Comparison of ENCODE assay signal across 23 cellular contexts in the genomic region with DNA sequence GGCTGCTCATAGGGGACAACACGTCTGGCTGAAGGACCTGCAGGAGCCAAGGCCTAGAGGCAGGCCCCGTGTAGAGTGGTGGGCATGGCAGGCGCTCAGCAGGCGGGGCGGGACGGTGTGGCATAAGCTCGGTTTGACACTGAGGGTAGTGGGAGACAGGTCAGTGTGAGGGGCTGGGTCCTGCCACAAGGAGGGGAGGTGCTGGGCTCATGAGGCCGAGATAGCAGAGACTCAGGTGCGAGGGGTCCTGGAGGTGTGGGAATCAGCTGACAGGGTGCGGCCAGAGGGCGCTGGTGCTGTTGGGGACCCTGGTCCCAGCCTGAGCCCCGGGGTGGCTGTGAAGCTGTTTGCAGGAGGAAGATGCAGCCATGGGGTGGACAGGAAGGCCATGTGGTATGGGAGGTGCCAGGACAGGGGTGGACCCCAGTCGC. TPM values are rescaled to one million over a fixed set of nuclear protein-coding genes. Genes with fewer than 3 reads are reported as not detected.
DNase-seq lines count a peak whose midpoint lies in the region; ATAC-seq, FAIRE-seq and TF ChIP-seq lines count a peak whose summit lies in the region.
"Had no signal": no experiment of that assay in that cellular context is flagged by ENCODE, and none has a peak within 500 bp of the region (broad histone marks: within the 10 kb centered on the region; RNA-seq: fewer than 3 reads in every experiment).

No MANE protein-coding gene starts in this region.

- no peak overlapping the region for H3K4me3 Mint-ChIP-seq in activated T-cell treated with anti-CD3 and anti-CD28 coated beads, Interleukin-2, amount 50 U/mL, for 4 hours

- H3K36me3 Mint-ChIP-seq in activated T-cell treated with anti-CD3 and anti-CD28 coated beads, Interleukin-2, amount 50 U/mL, for 4 hours (ENCODE audit: insufficient read depth) = no peaks in the 10 kb centered on the region

- FAIRE-seq in kidney (lab: Jason Lieb, UNC) = no peak
- FAIRE-seq: A204.1, D721Med, H54, RCC 7860 had no signal

- ATAC-seq in Right ventricle myocardium inferior = no peak
- ATAC-seq in heart right ventricle = no peak
- no peak for ATAC-seq in upper lobe of left lung (ENCODE audit: low FRiP score in 2 of 2)
- ATAC-seq in activated T-cell treated with anti-CD3 and anti-CD28 coated beads, Interleukin-2, amount 50 U/mL, for 4 hours = no peak

- WGBS in heart right ventricle, 2 donors = 83 to 84% methylated on average over 13 of the region's 13 CpGs
- WGBS in upper lobe of left lung, 2 donors = 86 to 87% methylated on average over 13 of the region's 13 CpGs

- H3K4me3 ChIP-seq in heart right ventricle (no peak overlapping the region), H7 (ENCODE audit: insufficient read depth, low read depth, low read length) (no peak overlapping the region), kidney (ENCODE audit: low read length in 2 of 2) (no peak overlapping the region), upper lobe of left lung (no peak overlapping the region)

- H3K27me3 ChIP-seq in heart right ventricle = peaks cover 0 to 5% (median 0%) of the 10 kb centered on the region in 7 donors
- H3K27me3 ChIP-seq in H7 (ENCODE audit: control insufficient read depth, insufficient read depth, low read length) = no peaks in the 10 kb centered on the region
- no peaks in the 10 kb centered on the region for H3K27me3 ChIP-seq in upper lobe of left lung

- intact Hi-C loops in Right ventricle myocardium inferior (cut with DNase I) = no loop called here
- intact Hi-C loops in heart right ventricle (cut with DNase I) = no loop called here
- intact Hi-C loops in kidney (cut with DNase I) = no loop called here
- intact Hi-C loops in posterior vena cava (cut with DNase I) = no loop called here

- no peaks in the 10 kb centered on the region for H3K4me1 Mint-ChIP-seq in activated T-cell treated with anti-CD3 and anti-CD28 coated beads, Interleukin-2, amount 50 U/mL, for 4 hours (ENCODE audit: low read depth)

- TF ChIP-seq EP300 in upper lobe of left lung (IDR thresholded peaks at IDR 0.05) = no peak

- H3K9me3 Mint-ChIP-seq in activated T-cell treated with anti-CD3 and anti-CD28 coated beads, Interleukin-2, amount 50 U/mL, for 4 hours = no peaks in the 10 kb centered on the region

- no peak for TF ChIP-seq POLR2A in upper lobe of left lung (IDR thresholded peaks at IDR 0.05)

- DNase-seq in Right ventricle myocardium inferior (ENCODE audit: missing footprints) (peak; percentile 41), heart right ventricle (no peak), H7 (peak; percentile 58), kidney (peak; percentile 46), posterior vena cava (ENCODE audit: low spot score) (peak; percentile 74), hippocampal formation (lab: John Stamatoyannopoulos, UW) (no peak), upper lobe of left lung (no peak)
- DNase-seq in activated T-cell treated with anti-CD3 and anti-CD28 coated beads, Interleukin-2, amount 50 U/mL, for 4 hours = no peak
- DNase-seq: DMS53, Karpas-422, NCI-H1417, NCI-H1694 treated with DMSO at 0.1 percent for 48 hours, NCI-H2081 treated with DMSO at 0.1 percent for 48 hours, NCI-H2171 treated with DMSO at 0.1 percent for 48 hours, NCI-H524 treated with DMSO at 0.1 percent for 48 hours, NCI-H82, OCI-M1 had no signal

- no peak for TF ChIP-seq CTCF in heart right ventricle (IDR thresholded peaks at IDR 0.05)
- no peak for TF ChIP-seq CTCF in kidney (IDR thresholded peaks at IDR 0.05; ENCODE audit: borderline replicate concordance, extremely low read depth, insufficient read depth)
- TF ChIP-seq CTCF in upper lobe of left lung (IDR thresholded peaks at IDR 0.05) = no peak

- peaks cover 2% of the 10 kb centered on the region for H3K27me3 Mint-ChIP-seq in activated T-cell treated with anti-CD3 and anti-CD28 coated beads, Interleukin-2, amount 50 U/mL, for 4 hours (ENCODE audit: low read depth)

- no peak overlapping the region for H3K9ac ChIP-seq in kidney (ENCODE audit: low read length in 2 of 2)

- H3K4me1 ChIP-seq in heart right ventricle (no peaks in the 10 kb centered on the region), kidney (ENCODE audit: control insufficient read depth in 1 of 2, insufficient read depth in 1 of 2, low read depth in 1 of 2, low read length in 2 of 2) (no peaks in the 10 kb centered on the region), upper lobe of left lung (no peaks in the 10 kb centered on the region)

- H3K36me3 ChIP-seq in heart right ventricle (no peaks in the 10 kb centered on the region), H7 (replicated peaks; ENCODE audit: control insufficient read depth, insufficient read depth, low read length) (no peaks in the 10 kb centered on the region), kidney (ENCODE audit: control insufficient read depth in 1 of 2, insufficient read depth in 2 of 2, low read length in 2 of 2) (no peaks in the 10 kb centered on the region), upper lobe of left lung (no peaks in the 10 kb centered on the region)

- H3K9me3 ChIP-seq in heart right ventricle (no peaks in the 10 kb centered on the region), kidney (ENCODE audit: control insufficient read depth in 1 of 2, low read length in 2 of 2) (no peaks in the 10 kb centered on the region), upper lobe of left lung (no peaks in the 10 kb centered on the region)

- H3K27ac ChIP-seq in heart right ventricle (no peak overlapping the region), kidney (ENCODE audit: low read depth in 2 of 2, low read length in 2 of 2) (no peak overlapping the region), upper lobe of left lung (no peak overlapping the region)
- H3K27ac ChIP-seq: C4-2B had no signal

RNA-seq across cellular contexts. Expression of gene SLC22A12, which starts 6.7 kb away (rescaled TPM):
- total RNA-seq in Right ventricle myocardium inferior (not detected), heart right ventricle (not detected), kidney (5.3 TPM), posterior vena cava (not detected), upper lobe of left lung (not detected)
- polyA plus RNA-seq in heart right ventricle (not detected), kidney (ENCODE audit: insufficient read depth, low read depth, low replicate concordance) (85.9 TPM)
- not detected in 2 replicates for total RNA-seq in H7 (2014; rRNA removed; shearing (Covaris generic))
- not detected for total RNA-seq in activated T-cell treated with anti-CD3 and anti-CD28 coated beads, Interleukin-2, amount 50 U/mL, for 4 hours
- total RNA-seq: MCF 10A had no signal

RNA-seq across cellular contexts. Expression of gene SLC22A11, which starts 41.9 kb away (rescaled TPM):
- total RNA-seq in Right ventricle myocardium inferior (not detected), heart right ventricle (not detected), kidney (9.4 TPM), posterior vena cava (under 1 TPM; 0.28 to 0.29 TPM), upper lobe of left lung (not detected)
- polyA plus RNA-seq in heart right ventricle (not detected), kidney (ENCODE audit: insufficient read depth, low read depth, low replicate concordance) (105 TPM)
- total RNA-seq in H7 (2014; rRNA removed; shearing (Covaris generic)) = 0.67 TPM in 1 of 2 replicates, not detected in the other
- total RNA-seq in activated T-cell treated with anti-CD3 and anti-CD28 coated beads, Interleukin-2, amount 50 U/mL, for 4 hours = not detected
- total RNA-seq: MCF 10A had no signal

Comparison
In these comparisons a context has a peak if more than half of its experiments do, and no peak if none do; other contexts are left out.
1. DNase-seq: peak in Right ventricle myocardium inferior (single experiment), H7 (single experiment), kidney (single experiment) and posterior vena cava (single experiment); none in heart right ventricle (0 of 2), hippocampal formation (0 of 2), upper lobe of left lung (0 of 2) and activated T-cell treated with anti-CD3 and anti-CD28 coated beads, Interleukin-2, amount 50 U/mL, for 4 hours (single experiment).